In the genomic region with DNA sequence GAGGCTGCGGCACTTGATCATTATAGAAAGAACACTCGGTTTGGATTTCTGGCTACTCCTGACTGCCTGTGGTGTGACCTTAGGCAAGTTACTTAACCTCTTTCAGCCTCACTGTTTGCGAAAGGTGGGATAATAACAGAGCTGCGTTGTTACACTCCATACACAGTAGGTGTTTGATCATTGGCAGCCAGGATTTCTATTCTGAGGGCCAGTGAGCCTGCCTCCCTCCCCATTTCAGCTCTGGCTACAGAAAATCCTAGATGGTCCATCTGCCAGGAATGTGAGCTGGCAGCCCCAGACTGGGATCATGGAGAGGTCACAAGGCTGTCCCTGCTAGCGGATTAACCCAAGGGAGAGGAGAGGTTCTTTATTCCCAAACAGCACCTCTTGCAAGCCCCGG, we compare ENCODE assay signal across 23 cellular contexts. TPM values are rescaled to one million over a fixed set of nuclear protein-coding genes. Genes with fewer than 3 reads are reported as not detected.
A peak's percentile ranks its signal among the peaks of the same experiment; 100 is the strongest.
DNase-seq lines count a peak whose midpoint lies in the region; ATAC-seq and TF ChIP-seq lines count a peak whose summit lies in the region.
"Had no signal": no experiment of that assay in that cellular context is flagged by ENCODE, and none has a peak within 500 bp of the region (broad histone marks: within the 10 kb centered on the region; RNA-seq: fewer than 3 reads in every experiment).

No MANE protein-coding gene starts in this region.

- peaks cover 48% of the 10 kb centered on the region for H3K27me3 Mint-ChIP-seq in neural crest cell (ENCODE audit: low read depth)

- ATAC-seq in HG02884 (IDR thresholded peaks at IDR 0.05; ENCODE audit: unreplicated experiment), result no peak
- ATAC-seq: activated T-cell treated with anti-CD3 and anti-CD28 coated beads, Interleukin-2, amount 50 U/mL, for 4 hours; body of pancreas; foreskin keratinocyte; stimulated activated effector memory CD8-positive, alpha-beta T cell treated with anti-CD3 and anti-CD28 coated beads, Interleukin-12 subunit alpha, Interleukin-12 subunit beta, amount 100 ng/mL, for 72 hours; WTC11 had no signal

- H3K4me3 Mint-ChIP-seq in neural crest cell, result peak overlapping the region; percentile 31
- H3K4me3 Mint-ChIP-seq: activated T-cell treated with anti-CD3 and anti-CD28 coated beads, Interleukin-2, amount 50 U/mL, for 4 hours; stimulated activated effector memory CD8-positive, alpha-beta T cell treated with anti-CD3 and anti-CD28 coated beads, Interleukin-12 subunit alpha, Interleukin-12 subunit beta, amount 100 ng/mL, for 72 hours; WTC11 had no signal

- no peaks in the 10 kb centered on the region for H3K36me3 Mint-ChIP-seq in neural crest cell (ENCODE audit: low read depth)
- H3K36me3 Mint-ChIP-seq: stimulated activated effector memory CD8-positive, alpha-beta T cell treated with anti-CD3 and anti-CD28 coated beads, Interleukin-12 subunit alpha, Interleukin-12 subunit beta, amount 100 ng/mL, for 72 hours; WTC11 had no signal

- DNase-seq in HuH-7 (ENCODE audit: low spot score) (peak; percentile 83), NCI-H69 (lab: John Stamatoyannopoulos, UW) (peak; percentile 90), ecto neural progenitor cell (ENCODE audit: low spot score) (peak; percentile 63), neural crest cell (ENCODE audit: low read depth, low spot score) (no peak), islet precursor cell (no peak), foreskin melanocyte (no peak)
- DNase-seq: activated CD4-positive, alpha-beta T cell treated with anti-CD3 and anti-CD28 coated beads, Interleukin-2, amount 50 U/mL, for 1 hour; activated T-cell treated with anti-CD3 and anti-CD28 coated beads, Interleukin-2, amount 50 U/mL, for 4 hours; body of pancreas; effector memory CD4-positive, alpha-beta T cell; foreskin keratinocyte; mammary epithelial cell; NCI-H1092 treated with DMSO at 0.1 percent for 48 hours; NCI-H2081; NCI-H446 treated with DMSO at 0.1 percent for 48 hours; Peyer's patch; SIG-M5; stimulated activated CD4-positive, alpha-beta T cell treated with anti-CD3 and anti-CD28 coated beads, Interleukin-12 subunit alpha, Interleukin-12 subunit beta, amount 100 ng/mL, for 4 hours; stimulated activated CD4-positive, alpha-beta T cell treated with anti-CD3 and anti-CD28 coated beads, Interleukin-4, amount 100 ng/mL, for 1 hour; T-helper 9 cell had no signal

- H3K27ac Mint-ChIP-seq in neural crest cell (ENCODE audit: unreplicated experiment), result no peak overlapping the region
- H3K27ac Mint-ChIP-seq: stimulated activated effector memory CD8-positive, alpha-beta T cell treated with anti-CD3 and anti-CD28 coated beads, Interleukin-12 subunit alpha, Interleukin-12 subunit beta, amount 100 ng/mL, for 72 hours; WTC11 had no signal

- peaks cover 15% of the 10 kb centered on the region for H3K4me1 Mint-ChIP-seq in neural crest cell
- H3K4me1 Mint-ChIP-seq: WTC11 had no signal

- no peak for TF ChIP-seq CTCF in neural crest cell (conservative IDR thresholded peaks at IDR 0.05)

- H3K9me3 Mint-ChIP-seq in neural crest cell, result no peaks in the 10 kb centered on the region
- H3K9me3 Mint-ChIP-seq: activated T-cell treated with anti-CD3 and anti-CD28 coated beads, Interleukin-2, amount 50 U/mL, for 4 hours; stimulated activated effector memory CD8-positive, alpha-beta T cell treated with anti-CD3 and anti-CD28 coated beads, Interleukin-12 subunit alpha, Interleukin-12 subunit beta, amount 100 ng/mL, for 72 hours had no signal

RNA-seq across cellular contexts. Expression of a gene that starts 2.7 kb away (rescaled TPM):
- total RNA-seq in neural crest cell, result 1.6 and 2.8 TPM in 2 replicates
- total RNA-seq: foreskin keratinocyte had no signal

Comparison
In these comparisons a context has a peak if more than half of its experiments do, and no peak if none do; other contexts are left out.
1. DNase-seq: peak in HuH-7 (single experiment), NCI-H69 (single experiment) and ecto neural progenitor cell (single experiment); none in neural crest cell (single experiment), islet precursor cell (single experiment) and foreskin melanocyte (single experiment).